10 cellular contexts compared by ENCODE assay signal in the genomic region with DNA sequence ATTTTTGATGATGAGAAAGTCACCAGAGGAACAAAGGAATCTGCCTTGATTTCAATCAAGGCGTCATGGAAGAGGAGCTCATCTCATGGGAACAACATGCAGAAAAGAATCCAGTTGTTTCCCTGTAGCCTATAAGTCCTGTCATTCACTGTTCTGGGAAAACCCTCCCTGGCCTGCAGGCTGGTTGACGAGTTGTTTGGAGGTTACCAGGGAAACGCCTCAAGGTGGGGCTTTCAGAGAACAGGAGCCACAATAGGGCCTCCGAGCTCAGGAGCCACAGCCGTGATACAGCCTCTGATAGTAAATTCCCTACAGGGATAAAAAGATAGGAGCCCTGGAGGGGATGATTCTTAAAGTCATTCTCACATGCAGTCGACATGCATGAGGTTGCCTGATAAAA.
DNase-seq lines count a peak whose midpoint lies in the region; ATAC-seq and TF ChIP-seq lines count a peak whose summit lies in the region.
"Had no signal": no experiment of that assay in that cellular context is flagged by ENCODE, and none has a peak within 500 bp of the region (broad histone marks: within the 10 kb centered on the region; RNA-seq: fewer than 3 reads in every experiment).

No MANE protein-coding gene starts in this region.

- H3K23ac ChIP-seq in trophoblast cell (ENCODE audit: low read length) = no peak overlapping the region

- no peak overlapping the region for H2AK5ac ChIP-seq in trophoblast cell (ENCODE audit: low read length)

- H3K4ac ChIP-seq in trophoblast cell (ENCODE audit: low read depth, low read length) = no peak overlapping the region

- H3K14ac ChIP-seq in trophoblast cell (ENCODE audit: low read length) = no peak overlapping the region

- no peak overlapping the region for H4K8ac ChIP-seq in trophoblast cell (ENCODE audit: low read depth, low read length)

- no peak overlapping the region for H3K4me2 ChIP-seq in trophoblast cell (ENCODE audit: low read length)

- H3K4me3 ChIP-seq in RWPE2 (ENCODE audit: severe bottlenecking) (no peak overlapping the region), trophoblast cell (ENCODE audit: low read depth, low read length) (no peak overlapping the region)

- H2BK120ac ChIP-seq in trophoblast cell (ENCODE audit: insufficient read depth, low read length, poor library complexity) = no peak overlapping the region

- H3K27ac Mint-ChIP-seq in stimulated activated memory B cell treated with anti-CD40 and anti-IgM and Interleukin-4, amounts not matched to agents 10 μg/mL and 1 μg/mL and 100 μg/mL, for 72 hours = no peak overlapping the region

- H3K4me3 Mint-ChIP-seq in stimulated activated memory B cell treated with anti-CD40 and anti-IgM and Interleukin-4, amounts not matched to agents 10 μg/mL and 1 μg/mL and 100 μg/mL, for 72 hours = no peak overlapping the region

- H3K4me1 ChIP-seq in RWPE2 (ENCODE audit: insufficient read depth, poor library complexity, severe bottlenecking) = peaks cover 44% of the 10 kb centered on the region
- peaks cover 0 to 2% of the 10 kb centered on the region in 2 experiments for H3K4me1 ChIP-seq in trophoblast cell (ENCODE audit: control insufficient read depth in 1 of 2, insufficient read depth in 2 of 2, low read length in 2 of 2)

- H3K9me3 ChIP-seq in RWPE2 (ENCODE audit: severe bottlenecking) = no peaks in the 10 kb centered on the region
- no peaks in the 10 kb centered on the region for H3K9me3 ChIP-seq in trophoblast cell (ENCODE audit: insufficient read depth, low read depth, low read length)

- TF ChIP-seq CTCF in RWPE2 (IDR thresholded peaks at IDR 0.05; ENCODE audit: poor library complexity, severe bottlenecking) = no peak

- no peak overlapping the region for H2AFZ ChIP-seq in trophoblast cell (ENCODE audit: insufficient read depth, low read length, poor library complexity)

- H3K27ac ChIP-seq in RWPE2 (ENCODE audit: poor library complexity, severe bottlenecking) (peak overlapping the region; percentile 90), trophoblast cell (ENCODE audit: low read depth, low read length) (no peak overlapping the region)

- H3K36me3 Mint-ChIP-seq in stimulated activated memory B cell treated with anti-CD40 and anti-IgM and Interleukin-4, amounts not matched to agents 10 μg/mL and 1 μg/mL and 100 μg/mL, for 72 hours = no peaks in the 10 kb centered on the region

- H3K18ac ChIP-seq in trophoblast cell (ENCODE audit: low read length) = no peak overlapping the region

- peaks cover 10% of the 10 kb centered on the region for H3K27me3 Mint-ChIP-seq in stimulated activated memory B cell treated with anti-CD40 and anti-IgM and Interleukin-4, amounts not matched to agents 10 μg/mL and 1 μg/mL and 100 μg/mL, for 72 hours

- H3K36me3 ChIP-seq in RWPE2 (ENCODE audit: low read depth) (no peaks in the 10 kb centered on the region), trophoblast cell (ENCODE audit: control insufficient read depth in 1 of 2, insufficient read depth in 2 of 2, low read length in 2 of 2) (no peaks in the 10 kb centered on the region)

- no peak overlapping the region for H4K12ac ChIP-seq in trophoblast cell (ENCODE audit: low read depth, low read length)

- DNase-seq in NCI-H1105 treated with DMSO at 0.1 percent for 48 hours (lab: John Stamatoyannopoulos, UW) (peak; percentile 10), NCI-H1105 (lab: John Stamatoyannopoulos, UW) (no peak), RWPE2 (ENCODE audit: low spot score) (peak; percentile 92), fibroblast of the conjunctiva (ENCODE audit: low read depth) (peak; percentile 67), trophoblast cell (peak; percentile 99), NCI-H524 treated with DMSO at 0.1 percent for 48 hours (lab: John Stamatoyannopoulos, UW) (no peak)
- DNase-seq in NK-92 treated with Interleukin-12 subunit alpha and Interleukin-12 subunit beta, amount 100 ng/mL, for 24 hours (lab: John Stamatoyannopoulos, UW) = no peak
- DNase-seq: ACHN, cerebellar nuclear complex had no signal

- ATAC-seq in RWPE2 (ENCODE audit: low read depth) = peak; percentile 88
- ATAC-seq in stimulated activated memory B cell treated with anti-CD40 and anti-IgM and Interleukin-4, amounts not matched to agents 10 μg/mL and 1 μg/mL and 100 μg/mL, for 72 hours = no peak

- no peaks in the 10 kb centered on the region for H3K79me1 ChIP-seq in trophoblast cell (ENCODE audit: low read length)

- no CpG with 5 or more reads among the region's 6 CpGs for WGBS in trophoblast cell (ENCODE audit: extremely low coverage, insufficient coverage, insufficient read length)

- H3K27me3 ChIP-seq in RWPE2 (ENCODE audit: insufficient read depth, poor library complexity, severe bottlenecking) = no peaks in the 10 kb centered on the region
- no peaks in the 10 kb centered on the region for H3K27me3 ChIP-seq in trophoblast cell (ENCODE audit: insufficient read depth, low read length)

- H3K4me1 Mint-ChIP-seq in stimulated activated memory B cell treated with anti-CD40 and anti-IgM and Interleukin-4, amounts not matched to agents 10 μg/mL and 1 μg/mL and 100 μg/mL, for 72 hours = no peaks in the 10 kb centered on the region

- H2BK12ac ChIP-seq in trophoblast cell (ENCODE audit: low read length) = no peak overlapping the region

- H4K91ac ChIP-seq in trophoblast cell (ENCODE audit: low read depth, low read length) = no peak overlapping the region

- no peaks in the 10 kb centered on the region for H3K79me2 ChIP-seq in trophoblast cell (ENCODE audit: control insufficient read depth, insufficient read depth, low read length, poor library complexity)

- H3K9ac ChIP-seq in trophoblast cell (ENCODE audit: low read length) = no peak overlapping the region

- no peak overlapping the region for H2BK5ac ChIP-seq in trophoblast cell (ENCODE audit: low read depth, low read length, poor library complexity)

- H3K9me3 Mint-ChIP-seq in stimulated activated memory B cell treated with anti-CD40 and anti-IgM and Interleukin-4, amounts not matched to agents 10 μg/mL and 1 μg/mL and 100 μg/mL, for 72 hours = no peaks in the 10 kb centered on the region

Comparison
In these comparisons a context has a peak if more than half of its experiments do, and no peak if none do; other contexts are left out.
1. DNase-seq: peak in NCI-H1105 treated with DMSO at 0.1 percent for 48 hours (single experiment), RWPE2 (single experiment), fibroblast of the conjunctiva (single experiment) and trophoblast cell (2 of 2); none in NCI-H1105 (single experiment), NCI-H524 treated with DMSO at 0.1 percent for 48 hours (single experiment) and NK-92 treated with Interleukin-12 subunit alpha and Interleukin-12 subunit beta, amount 100 ng/mL, for 24 hours (single experiment).